Comparison of ENCODE assay signal across 23 cellular contexts in genomic region chr6:1585669-1586049, GRCh38. TPM values are rescaled to one million over a fixed set of nuclear protein-coding genes. Genes with fewer than 3 reads are reported as not detected.
DNase-seq lines count a peak whose midpoint lies in the region; ATAC-seq and TF ChIP-seq lines count a peak whose summit lies in the region.
"Had no signal": no experiment of that assay in that cellular context is flagged by ENCODE, and none has a peak within 500 bp of the region (broad histone marks: within the 10 kb centered on the region; RNA-seq: fewer than 3 reads in every experiment).

No MANE protein-coding gene starts in this region.

- H3K9me3 ChIP-seq in right atrium auricular region: no peaks in the 10 kb centered on the region
- H3K9me3 ChIP-seq: BE2C, BLaER1 had no signal

- no peak overlapping the region for H3K27ac ChIP-seq in right atrium auricular region
- H3K27ac ChIP-seq: BLaER1 had no signal

- H3K4me1 Mint-ChIP-seq in osteocyte (ENCODE audit: unreplicated experiment): no peaks in the 10 kb centered on the region
- H3K4me1 Mint-ChIP-seq: CD14-positive monocyte; CD4-positive, alpha-beta memory T cell; CD4-positive, CD25-positive, alpha-beta regulatory T cell; CD8-positive, alpha-beta memory T cell had no signal

- H3K27ac Mint-ChIP-seq in osteocyte (ENCODE audit: unreplicated experiment): no peak overlapping the region
- H3K27ac Mint-ChIP-seq: CD14-positive monocyte; CD4-positive, alpha-beta memory T cell; CD4-positive, CD25-positive, alpha-beta regulatory T cell; CD8-positive, alpha-beta memory T cell had no signal

- no peak for ATAC-seq in Right ventricle myocardium inferior
- ATAC-seq in HG02840 (IDR thresholded peaks at IDR 0.05; ENCODE audit: low FRiP score, unreplicated experiment): no peak
- ATAC-seq: GM12878 had no signal

- H3K36me3 Mint-ChIP-seq in osteocyte (ENCODE audit: unreplicated experiment): no peaks in the 10 kb centered on the region
- H3K36me3 Mint-ChIP-seq: CD14-positive monocyte; CD4-positive, alpha-beta memory T cell; CD4-positive, CD25-positive, alpha-beta regulatory T cell; CD8-positive, alpha-beta memory T cell had no signal

- H3K4me3 ChIP-seq in right atrium auricular region: no peak overlapping the region
- H3K4me3 ChIP-seq: BLaER1, GM12878 had no signal

- peaks cover 17% of the 10 kb centered on the region for H3K27me3 Mint-ChIP-seq in osteocyte (ENCODE audit: unreplicated experiment)

- TF ChIP-seq CTCF in right atrium auricular region (IDR thresholded peaks at IDR 0.05) (no peak), osteocyte (IDR thresholded peaks at IDR 0.05) (no peak)

- intact Hi-C loops in Right ventricle myocardium inferior (cut with DNase I): no loop called here

- no peaks in the 10 kb centered on the region for H3K36me3 ChIP-seq in right atrium auricular region
- H3K36me3 ChIP-seq: BE2C, BLaER1 had no signal

- peaks cover 13% of the 10 kb centered on the region for H3K9me3 Mint-ChIP-seq in osteocyte (ENCODE audit: unreplicated experiment)
- H3K9me3 Mint-ChIP-seq: CD4-positive, alpha-beta memory T cell; CD4-positive, CD25-positive, alpha-beta regulatory T cell; CD8-positive, alpha-beta memory T cell had no signal

- H3K4me1 ChIP-seq in right atrium auricular region: no peaks in the 10 kb centered on the region
- H3K4me1 ChIP-seq: BE2C, BLaER1 had no signal

- H3K4me3 Mint-ChIP-seq in osteocyte (ENCODE audit: unreplicated experiment): no peak overlapping the region
- H3K4me3 Mint-ChIP-seq: CD4-positive, alpha-beta memory T cell; CD4-positive, CD25-positive, alpha-beta regulatory T cell; CD8-positive, alpha-beta memory T cell had no signal

- DNase-seq in right atrium auricular region (ENCODE audit: low spot score) (peak; percentile 53), Right ventricle myocardium inferior (ENCODE audit: missing footprints) (no peak), osteocyte (ENCODE audit: extremely low spot score, unreplicated experiment) (peak; percentile 76), NCI-H146 (lab: John Stamatoyannopoulos, UW) (no peak)
- DNase-seq: 8988T; ACHN; BE2C; C1 segment of cervical spinal cord; CD4-positive, alpha-beta memory T cell; CD4-positive, CD25-positive, alpha-beta regulatory T cell; CD8-positive, alpha-beta memory T cell; COR-L47; DMS 273 treated with DMSO at 0.1 percent for 48 hours; DMS153; DMS53; DMS79; DND-41; EL; GDM1 had no signal

- no peaks in the 10 kb centered on the region for H3K27me3 ChIP-seq in right atrium auricular region
- H3K27me3 ChIP-seq: BLaER1 had no signal

RNA-seq across cellular contexts. Expression of gene FOXC1, which starts 24.1 kb away (rescaled TPM):
- 10 to 100 TPM; 13.5 to 23.6 TPM for total RNA-seq in right atrium auricular region
- total RNA-seq in Right ventricle myocardium inferior: 2.7 TPM
- 106 and 108 TPM in 2 replicates for total RNA-seq in osteocyte
- total RNA-seq: CD4-positive, alpha-beta memory T cell; CD4-positive, CD25-positive, alpha-beta regulatory T cell; CD8-positive, alpha-beta memory T cell had no signal

Comparison
In these comparisons a context has a peak if more than half of its experiments do, and no peak if none do; other contexts are left out.
1. DNase-seq: peak in right atrium auricular region (single experiment) and osteocyte (single experiment); none in Right ventricle myocardium inferior (single experiment) and NCI-H146 (single experiment).